In genomic region chr22:18021431-18021830, GRCh38 we compare ENCODE assay signal across 21 cellular contexts. TPM values are rescaled to one million over a fixed set of nuclear protein-coding genes. Genes with fewer than 3 reads are reported as not detected.
A peak's percentile ranks its signal among the peaks of the same experiment; 100 is the strongest.
DNase-seq lines count a peak whose midpoint lies in the region; ATAC-seq, FAIRE-seq and TF ChIP-seq lines count a peak whose summit lies in the region.
"Had no signal": no experiment of that assay in that cellular context is flagged by ENCODE, and none has a peak within 500 bp of the region (broad histone marks: within the 10 kb centered on the region; RNA-seq: fewer than 3 reads in every experiment).

No MANE protein-coding gene starts in this region.

- no peak overlapping the region for H2AK5ac ChIP-seq in H1 (ENCODE audit: low read depth, low read length)

- H2BK15ac ChIP-seq in H1 (ENCODE audit: low read length) = no peak overlapping the region

- H3K4me3 ChIP-seq in left ventricle myocardium inferior (no peak overlapping the region), H1 (ENCODE audit: extremely low read depth in 1 of 4, insufficient read depth in 2 of 4, low read depth in 3 of 4, low read length in 4 of 4) (no peak overlapping the region), osteoblast (ENCODE audit: insufficient read depth, low read length) (no peak overlapping the region)
- H3K4me3 ChIP-seq: MG63, Peyer's patch had no signal

- intact Hi-C loops in left ventricle myocardium inferior (cut with micrococcal nuclease) (no loop called here), cardiac septum (cut with DNase I) (loop anchor here (5.0 kb wide), 1 partner anchor 56 kb away; the partner anchor contains the start of gene PEX26)

- no peak overlapping the region for H3K9ac ChIP-seq in H1 (replicated peaks in 1 of 4; ENCODE audit: extremely low read depth in 1 of 4, low read depth in 3 of 4, low read length in 3 of 4)
- H3K9ac ChIP-seq: KMS-11 had no signal

- H3K4me1 ChIP-seq in left ventricle myocardium inferior (peaks cover 35% of the 10 kb centered on the region), H1 (replicated peaks in 1 of 4; ENCODE audit: control insufficient read depth in 3 of 4, insufficient read depth in 4 of 4, low read length in 3 of 4) (peaks cover 0 to 10% (median 5%) of the 10 kb centered on the region in 4 experiments; a peak in 6 of 7 replicates), osteoblast (ENCODE audit: insufficient read depth, low read length) (peaks cover 18% of the 10 kb centered on the region)

- H3K56ac ChIP-seq in H1 (replicated peaks; ENCODE audit: insufficient read length, low read depth, low read length) = no peak overlapping the region

- no peak overlapping the region for H3K14ac ChIP-seq in H1 (ENCODE audit: insufficient read length)

- H2BK120ac ChIP-seq in H1 (replicated peaks; ENCODE audit: low read depth, low read length) = no peak overlapping the region

- WGBS in H1 (ENCODE audit: extremely low coverage in 1 of 2, insufficient coverage in 1 of 2, insufficient read length in 1 of 2, insufficient replicate concordance in 2 of 2, low coverage in 1 of 2, low lambda C conversion rate in 2 of 2, missing lambda C conversion rate in 1 of 2), 2 experiments = 91% methylated on average over 2 of the region's 2 CpGs; no CpG with 5 or more reads in 1 of the 2 experiments

- no peak for TF ChIP-seq POLR2A in H1 (IDR thresholded peaks at IDR 0.05; ENCODE audit: control extremely low read depth in 1 of 2, low read depth in 2 of 2, low read length in 2 of 2)

- H3K79me1 ChIP-seq in H1 (ENCODE audit: low read depth, low read length) = no peaks in the 10 kb centered on the region

- no peak for DNase-seq in left ventricle myocardium inferior
- no peak for DNase-seq in cardiac septum (ENCODE audit: low spot score)
- DNase-seq in H1 (ENCODE audit: low read depth in 1 of 2, low spot score in 2 of 2) = no peak
- peak; percentile 49 for DNase-seq in osteoblast (ENCODE audit: insufficient read length, low spot score, missing footprints)
- DNase-seq in SKM-1 (lab: John Stamatoyannopoulos, UW; ENCODE audit: unreplicated experiment) = no peak
- no peak for DNase-seq in HCEC 1CT
- DNase-seq in effector CD4-positive, alpha-beta T cell = no peak
- DNase-seq: 8988T; CD4-positive, alpha-beta memory T cell; DMS79; MG63; NCI-H1092; NCI-H1694; NCI-H2107; NCI-H2227 treated with DMSO at 0.1 percent for 48 hours; NCI-H524; Peyer's patch; SHP77 had no signal

- H4K5ac ChIP-seq in H1 (ENCODE audit: insufficient read length, low read depth, low read length) = no peak overlapping the region

- no peaks in the 10 kb centered on the region for H3K36me3 ChIP-seq in left ventricle myocardium inferior
- H3K36me3 ChIP-seq in H1 (ENCODE audit: control insufficient read depth in 2 of 4, insufficient read depth in 4 of 4, low read length in 3 of 4) = no peaks in the 10 kb centered on the region
- H3K36me3 ChIP-seq in osteoblast (ENCODE audit: insufficient read depth, low read length) = no peaks in the 10 kb centered on the region
- H3K36me3 ChIP-seq: Peyer's patch had no signal

- CTCF ChIA-PET in H1 (lab: Charles Lee; ENCODE audit: partially characterized antibody) = interaction anchor here (1.0 kb wide), 1 partner anchor 55 kb away, joined by 3 read pairs; no protein-coding TSS in a partner anchor

- no peaks in the 10 kb centered on the region for H3K9me3 ChIP-seq in left ventricle myocardium inferior (replicated peaks)
- no peaks in the 10 kb centered on the region for H3K9me3 ChIP-seq in H1 (ENCODE audit: insufficient read depth in 2 of 2, low read depth in 1 of 2, low read length in 1 of 2)
- H3K9me3 ChIP-seq in osteoblast (ENCODE audit: low read depth, low read length) = no peaks in the 10 kb centered on the region
- H3K9me3 ChIP-seq: MG63, Peyer's patch had no signal

- H3K23ac ChIP-seq in H1 (ENCODE audit: insufficient read length) = no peak overlapping the region

- 0 out of 2 replicates have a peak overlapping the region, but pooled peaks have one; percentile 5 for H2BK12ac ChIP-seq in H1 (ENCODE audit: low read depth, low read length)

- H3K23me2 ChIP-seq in H1 (ENCODE audit: low read depth, low read length) = peaks cover 13% of the 10 kb centered on the region

- H2BK20ac ChIP-seq in H1 (ENCODE audit: low read length) = no peak overlapping the region

- H3K18ac ChIP-seq in H1 (ENCODE audit: extremely low read depth, low read length) = no peak overlapping the region

- FAIRE-seq in H1 (lab: Jason Lieb, UNC) = no peak
- FAIRE-seq: HepG2 had no signal

- H3K4me2 ChIP-seq in H1 (ENCODE audit: insufficient read depth in 1 of 2, low read depth in 2 of 2, low read length in 2 of 2) = no peak overlapping the region
- H3K4me2 ChIP-seq in osteoblast (ENCODE audit: insufficient read depth, low read length) = no peak overlapping the region
- H3K4me2 ChIP-seq: KMS-11 had no signal

- H4K91ac ChIP-seq in H1 (replicated peaks; ENCODE audit: insufficient read length, low read length) = no peak overlapping the region

- H2AFZ ChIP-seq in H1 (ENCODE audit: low read length) = no peak overlapping the region
- H2AFZ ChIP-seq in osteoblast (ENCODE audit: low read length) = no peak overlapping the region

- H4K8ac ChIP-seq in H1 (ENCODE audit: extremely low read depth, insufficient read depth, low read length) = no peak overlapping the region

- no peak for ATAC-seq in HG03095 (IDR thresholded peaks at IDR 0.05; ENCODE audit: unreplicated experiment)
- ATAC-seq: HepG2 had no signal

- H3K79me2 ChIP-seq in H1 (ENCODE audit: control insufficient read depth in 1 of 2, insufficient read depth in 2 of 2, low read length in 2 of 2) (no peaks in the 10 kb centered on the region), osteoblast (ENCODE audit: insufficient read depth, low read length) (peaks cover 3% of the 10 kb centered on the region)

- H2BK5ac ChIP-seq in H1 (ENCODE audit: low read depth, low read length) = no peak overlapping the region

- TF ChIP-seq EP300 in H1 (IDR thresholded peaks at IDR 0.05; ENCODE audit: borderline replicate concordance in 1 of 2, low read depth in 2 of 2, low read length in 2 of 2) = no peak

- POLR2A ChIA-PET in H1 (lab: Charles Lee; ENCODE audit: partially characterized antibody) = no interaction called here

- TF ChIP-seq CTCF in left ventricle myocardium inferior (IDR thresholded peaks at IDR 0.05; ENCODE audit: borderline replicate concordance) (no peak), H1 (IDR thresholded peaks at IDR 0.05; ENCODE audit: control extremely low read depth in 1 of 3, insufficient read depth in 1 of 3, low read depth in 1 of 3, low read length in 3 of 3) (no peak), osteoblast (IDR thresholded peaks at IDR 0.05; ENCODE audit: extremely low read depth, low read depth, low read length) (no peak)

- no peaks in the 10 kb centered on the region for H3K27me3 ChIP-seq in left ventricle myocardium inferior (ENCODE audit: low read depth)
- H3K27me3 ChIP-seq in H1 (replicated peaks in 1 of 4; ENCODE audit: control insufficient read depth in 3 of 4, extremely low read depth in 1 of 4, insufficient read depth in 3 of 4, low read length in 3 of 4) = peaks cover 15 to 28% (median 23%) of the 10 kb centered on the region in 4 experiments
- H3K27me3 ChIP-seq in osteoblast (ENCODE audit: insufficient read depth, low read length) = no peaks in the 10 kb centered on the region
- H3K27me3 ChIP-seq: MG63, Peyer's patch had no signal

- H4K20me1 ChIP-seq in H1 (replicated peaks in 1 of 2; ENCODE audit: control insufficient read depth in 1 of 2, insufficient read depth in 2 of 2, low read length in 2 of 2) (peaks cover 0 to 1% of the 10 kb centered on the region in 2 experiments), osteoblast (ENCODE audit: insufficient read depth, low read length) (no peaks in the 10 kb centered on the region)

- no peak for TF ChIP-seq RAD21 in H1 (IDR thresholded peaks at IDR 0.05 in 1 of 2, conservative IDR thresholded peaks at IDR 0.05 in 1 of 2; ENCODE audit: low read depth in 2 of 2, low read length in 2 of 2)

- H3K27ac ChIP-seq in left ventricle myocardium inferior (replicated peaks) (peak overlapping the region; percentile 90), H1 (ENCODE audit: low read depth, low read length) (no peak overlapping the region), osteoblast (ENCODE audit: low read depth, low read length) (no peak overlapping the region)
- H3K27ac ChIP-seq: KMS-11, Peyer's patch had no signal

- no peak overlapping the region for H3K4ac ChIP-seq in H1 (replicated peaks; ENCODE audit: insufficient read length, low read depth, low read length)

TF ChIP-seq in H1, 55 proteins besides CTCF, POLR2A, EP300 and RAD21 (continues in another document):
- TF ChIP-seq ZNF274 (IDR thresholded peaks at IDR 0.05; ENCODE audit: borderline replicate concordance, extremely low read depth, low read length) (no peak), GABPA (IDR thresholded peaks at IDR 0.05; ENCODE audit: borderline replicate concordance, insufficient read depth, low read length) (no peak), CHD1 (IDR thresholded peaks at IDR 0.05; ENCODE audit: low read depth, low read length) (no peak), KDM4A (IDR thresholded peaks at IDR 0.05; ENCODE audit: low read depth, low read length, severe bottlenecking) (no peak), SRF (IDR thresholded peaks at IDR 0.05; ENCODE audit: low read depth, low read length) (no peak)

RNA-seq across cellular contexts. Expression of gene MICAL3, which starts 2.9 kb away (rescaled TPM):
- total RNA-seq in left ventricle myocardium inferior = 92.5 TPM
- total RNA-seq in cardiac septum = 126 TPM
- 39.2 and 41.8 TPM in 2 replicates for total RNA-seq in H1 (2021; fragmentation: NEBNext Ultra II Directional; extraction: Animal tissue kit (Norgen Biotek cat#: 25700))
- 8.3 and 10.8 TPM in 2 replicates for polyA plus RNA-seq in H1 (2011; rRNA removed)
- polyA plus RNA-seq in H1 (2011; cell fraction: cytosol; rRNA removed) = 10.7 TPM
- 32.8 TPM for polyA plus RNA-seq in H1 (2011; cell fraction: nucleus; rRNA removed)
- polyA plus RNA-seq in H1 (2012, experiment 1 of 2) = 18.4 to 26.8 TPM (median 20.0 TPM) in 4 replicates
- polyA plus RNA-seq in H1 (2012, experiment 2 of 2) = 5.5 TPM
- 13.1 TPM for polyA plus RNA-seq in H1 (2013, experiment 1 of 2)
- 13.3 TPM for polyA plus RNA-seq in H1 (2013, experiment 2 of 2)
- polyA minus RNA-seq in H1 (2011; rRNA and poly(A)+ RNA removed) = 31.2 and 33.7 TPM in 2 replicates
- polyA minus RNA-seq in H1 (2011; cell fraction: cytosol; rRNA and poly(A)+ RNA removed) = 13.2 TPM
- 34.5 TPM for polyA minus RNA-seq in H1 (2011; cell fraction: nucleus; rRNA and poly(A)+ RNA removed)
- total RNA-seq in osteoblast = 35.1 and 39.5 TPM in 2 replicates

RNA-seq across cellular contexts. Expression of gene PEX26, which starts 56.4 kb away (rescaled TPM):
- total RNA-seq in left ventricle myocardium inferior (20.5 TPM), cardiac septum (24.9 TPM), osteoblast (25.3 and 26.8 TPM in 2 replicates)
- total RNA-seq in H1 (2021; fragmentation: NEBNext Ultra II Directional; extraction: Animal tissue kit (Norgen Biotek cat#: 25700)) = 46.6 and 49.0 TPM in 2 replicates
- polyA plus RNA-seq in H1 (2011; rRNA removed) = 33.1 and 41.9 TPM in 2 replicates
- 29.4 TPM for polyA plus RNA-seq in H1 (2011; cell fraction: cytosol; rRNA removed)
- 35.7 TPM for polyA plus RNA-seq in H1 (2011; cell fraction: nucleus; rRNA removed)
- 33.8 to 41.7 TPM (median 38.8 TPM) in 4 replicates for polyA plus RNA-seq in H1 (2012, experiment 1 of 2)
- 43.1 TPM for polyA plus RNA-seq in H1 (2012, experiment 2 of 2)
- 26.5 TPM for polyA plus RNA-seq in H1 (2013, experiment 1 of 2)
- polyA plus RNA-seq in H1 (2013, experiment 2 of 2) = 27.2 TPM
- 41.2 and 46.0 TPM in 2 replicates for polyA minus RNA-seq in H1 (2011; rRNA and poly(A)+ RNA removed)
- polyA minus RNA-seq in H1 (2011; cell fraction: cytosol; rRNA and poly(A)+ RNA removed) = 21.4 TPM
- polyA minus RNA-seq in H1 (2011; cell fraction: nucleus; rRNA and poly(A)+ RNA removed) = 20.6 TPM
